In the genomic region with DNA sequence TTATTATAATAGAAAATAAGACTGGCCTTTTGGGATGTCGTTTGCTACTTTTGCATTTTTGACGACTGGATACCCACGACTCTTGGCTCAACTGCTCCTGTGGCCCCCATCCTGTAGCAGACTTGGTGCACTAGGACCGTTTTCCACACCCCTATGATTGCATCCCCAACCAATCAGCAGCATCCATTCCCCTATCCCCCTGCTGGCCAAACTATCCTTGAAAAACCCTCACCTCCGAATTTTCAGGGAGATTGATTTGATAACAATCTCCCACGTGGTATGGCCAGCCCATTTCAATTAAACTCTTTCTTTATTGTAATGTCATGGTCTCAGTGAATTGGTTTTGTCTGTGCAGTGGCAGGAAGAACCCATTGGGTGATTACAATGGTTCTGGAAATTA, we compare ENCODE assay signal across 18 cellular contexts. TPM values are rescaled to one million over a fixed set of nuclear protein-coding genes. Genes with fewer than 3 reads are reported as not detected.
A peak's percentile ranks its signal among the peaks of the same experiment; 100 is the strongest.
DNase-seq lines count a peak whose midpoint lies in the region; ATAC-seq, FAIRE-seq and TF ChIP-seq lines count a peak whose summit lies in the region.
"Had no signal": no experiment of that assay in that cellular context is flagged by ENCODE, and none has a peak within 500 bp of the region (broad histone marks: within the 10 kb centered on the region; RNA-seq: fewer than 3 reads in every experiment).

No MANE protein-coding gene starts in this region.

- H3K36me3 Mint-ChIP-seq in MCF 10A (ENCODE audit: insufficient read depth, unreplicated experiment) = no peaks in the 10 kb centered on the region
- H3K36me3 Mint-ChIP-seq in astrocyte (ENCODE audit: low read depth, unreplicated experiment) = peaks cover 3% of the 10 kb centered on the region

- peak; percentile 25 for DNase-seq in MCF 10A (ENCODE audit: unreplicated experiment)
- DNase-seq in breast epithelium (ENCODE audit: low spot score in 2 of 2) = no peak
- DNase-seq in astrocyte (ENCODE audit: low read depth) = no peak
- peak in 1 of 2 donors; percentile 2 for DNase-seq in foreskin fibroblast
- DNase-seq in left lung = no peak
- DNase-seq in activated T-cell treated with anti-CD3 and anti-CD28 coated beads, Interleukin-2, amount 50 U/mL, for 1 hour = no peak
- DNase-seq: activated CD4-positive, alpha-beta T cell treated with anti-CD3 and anti-CD28 coated beads, Interleukin-2, amount 10 ng/mL, durations not matched to agents 7 days and 5 days; activated T-cell treated with anti-CD3 and anti-CD28 coated beads, Interleukin-2, amount 50 U/mL, for 48 hours; Caco-2; foreskin melanocyte; mucosa of descending colon; Peyer's patch; posterior cingulate gyrus; T-helper 2 cell had no signal

- H3K4me1 Mint-ChIP-seq in MCF 10A (ENCODE audit: insufficient read depth, unreplicated experiment) (peaks cover 6% of the 10 kb centered on the region), astrocyte (ENCODE audit: low read depth, unreplicated experiment) (peaks cover 2% of the 10 kb centered on the region)
- H3K4me1 Mint-ChIP-seq: activated CD4-positive, alpha-beta T cell treated with anti-CD3 and anti-CD28 coated beads, Interleukin-2, amount 10 ng/mL, durations not matched to agents 7 days and 5 days had no signal

- BruUV-seq in MCF 10A (replicated peaks; lab: Mats Ljungman, UMichigan) = no TSS peak

- H3K9me3 ChIP-seq in breast epithelium (no peaks in the 10 kb centered on the region), astrocyte (ENCODE audit: insufficient read depth, low read depth, low read length) (no peaks in the 10 kb centered on the region), left lung (no peaks in the 10 kb centered on the region)
- H3K9me3 ChIP-seq: Caco-2, mucosa of descending colon, Peyer's patch, thoracic aorta had no signal

- TF ChIP-seq POLR2A in breast epithelium (IDR thresholded peaks at IDR 0.05) = no peak

- H3K27me3 ChIP-seq in breast epithelium (no peaks in the 10 kb centered on the region), astrocyte (ENCODE audit: insufficient read depth, low read length) (no peaks in the 10 kb centered on the region), left lung (no peaks in the 10 kb centered on the region)
- H3K27me3 ChIP-seq: Peyer's patch had no signal

- ATAC-seq in left lung (no peak), GM21723 (IDR thresholded peaks at IDR 0.05; ENCODE audit: unreplicated experiment) (no peak), GM19463 (IDR thresholded peaks at IDR 0.05; ENCODE audit: unreplicated experiment) (no peak)
- ATAC-seq: mucosa of descending colon had no signal

- H3K36me3 ChIP-seq in breast epithelium (no peaks in the 10 kb centered on the region), astrocyte (ENCODE audit: insufficient read depth, low read length) (no peaks in the 10 kb centered on the region), left lung (no peaks in the 10 kb centered on the region)
- H3K36me3 ChIP-seq: Peyer's patch, thoracic aorta had no signal

- no peak overlapping the region for H3K9ac ChIP-seq in astrocyte (ENCODE audit: low read length)

- CTCF ChIA-PET in MCF 10A (lab: Yijun Ruan, JAX) = interaction anchor here (0.5 to 4.0 kb wide), 9 partner anchors 9 to 519 kb away, joined by 3 to 52 read pairs (median 6); no protein-coding TSS in a partner anchor

- no peaks in the 10 kb centered on the region for H4K20me1 ChIP-seq in astrocyte (ENCODE audit: insufficient read depth, low read length)

- H2AFZ ChIP-seq in astrocyte (ENCODE audit: low read depth, low read length) = no peak overlapping the region

- H3K9me3 Mint-ChIP-seq in MCF 10A (ENCODE audit: unreplicated experiment) (no peaks in the 10 kb centered on the region), astrocyte (ENCODE audit: unreplicated experiment) (no peaks in the 10 kb centered on the region)
- H3K9me3 Mint-ChIP-seq: activated CD4-positive, alpha-beta T cell treated with anti-CD3 and anti-CD28 coated beads, Interleukin-2, amount 10 ng/mL, durations not matched to agents 7 days and 5 days had no signal

- POLR2A ChIA-PET in MCF 10A (lab: Yijun Ruan, JAX) = interaction anchor here (0.7 to 1.0 kb wide), 2 partner anchors 10 to 254 kb away, joined by 3 read pairs; no protein-coding TSS in a partner anchor

- H3K27ac ChIP-seq in breast epithelium (no peak overlapping the region), astrocyte (ENCODE audit: low read depth, low read length) (no peak overlapping the region), left lung (no peak overlapping the region)
- H3K27ac ChIP-seq: Peyer's patch, thoracic aorta had no signal

- H3K4me3 ChIP-seq in breast epithelium = no peak overlapping the region
- H3K4me3 ChIP-seq in astrocyte (ENCODE audit: insufficient read depth, low read depth, low read length) = no peak overlapping the region
- H3K4me3 ChIP-seq in foreskin fibroblast (ENCODE audit: low read depth in 1 of 2, low read length in 2 of 2) = no peak overlapping the region
- H3K4me3 ChIP-seq in left lung = no peak overlapping the region
- H3K4me3 ChIP-seq: mucosa of descending colon, Peyer's patch, thoracic aorta had no signal

- H3K4me1 ChIP-seq in breast epithelium (no peaks in the 10 kb centered on the region), astrocyte (ENCODE audit: insufficient read depth, low read length) (no peaks in the 10 kb centered on the region), left lung (peaks cover 0 to 3% of the 10 kb centered on the region in 2 donors)
- H3K4me1 ChIP-seq: Peyer's patch had no signal

- no peak overlapping the region for H3K4me3 Mint-ChIP-seq in MCF 10A (ENCODE audit: unreplicated experiment)
- H3K4me3 Mint-ChIP-seq in astrocyte (ENCODE audit: unreplicated experiment) = no peak overlapping the region
- H3K4me3 Mint-ChIP-seq: activated CD4-positive, alpha-beta T cell treated with anti-CD3 and anti-CD28 coated beads, Interleukin-2, amount 10 ng/mL, durations not matched to agents 7 days and 5 days had no signal

- no peaks in the 10 kb centered on the region for H3K79me2 ChIP-seq in astrocyte (ENCODE audit: insufficient read depth, low read length)

- H3K27me3 Mint-ChIP-seq in MCF 10A (ENCODE audit: insufficient read depth, unreplicated experiment) (no peaks in the 10 kb centered on the region), astrocyte (ENCODE audit: low read depth, unreplicated experiment) (no peaks in the 10 kb centered on the region)

- H3K4me2 ChIP-seq in astrocyte (ENCODE audit: low read length) = no peak overlapping the region

- H3K27ac Mint-ChIP-seq in MCF 10A (ENCODE audit: low read depth, unreplicated experiment) = no peak overlapping the region
- no peak overlapping the region for H3K27ac Mint-ChIP-seq in astrocyte (ENCODE audit: unreplicated experiment)
- H3K27ac Mint-ChIP-seq: activated CD4-positive, alpha-beta T cell treated with anti-CD3 and anti-CD28 coated beads, Interleukin-2, amount 10 ng/mL, durations not matched to agents 7 days and 5 days had no signal

- intact Hi-C loops in MCF 10A (cut with micrococcal nuclease) = loop anchor here (2.0 kb wide), 1 partner anchor 129 kb away; no protein-coding TSS in a partner anchor
- intact Hi-C loops in breast epithelium (cut with DNase I; ENCODE audit: low total_unique reads) = loop anchor here (10.0 kb wide), 1 partner anchor 171 kb away; no protein-coding TSS in a partner anchor
- intact Hi-C loops in left lung (cut with DNase I) = loop anchor here in 1 of 2 donors (10.0 kb wide), 1 partner anchor 261 kb away; no protein-coding TSS in a partner anchor

- no peak for TF ChIP-seq CTCF in MCF 10A (IDR thresholded peaks at IDR 0.05; ENCODE audit: unreplicated experiment)
- TF ChIP-seq CTCF in breast epithelium (IDR thresholded peaks at IDR 0.05) = no peak
- peak; percentile 9 for TF ChIP-seq CTCF in astrocyte (IDR thresholded peaks at IDR 0.05; ENCODE audit: insufficient read depth, low read depth, low read length)
- TF ChIP-seq CTCF in foreskin fibroblast (IDR thresholded peaks at IDR 0.05; ENCODE audit: low read depth, low read length) = peak; percentile 7
- no peak for TF ChIP-seq CTCF in left lung (IDR thresholded peaks at IDR 0.05)

- FAIRE-seq in astrocyte (lab: Jason Lieb, UNC) = no peak
- FAIRE-seq: islet of Langerhans had no signal

RNA-seq across cellular contexts. Expression of a gene that starts 37.9 kb away (rescaled TPM):
- not detected in 2 replicates for total RNA-seq in MCF 10A (2022)
- total RNA-seq in breast epithelium = not detected
- not detected in 2 replicates for total RNA-seq in astrocyte
- not detected for total RNA-seq in left lung
- total RNA-seq: activated CD4-positive, alpha-beta T cell treated with anti-CD3 and anti-CD28 coated beads, Interleukin-2, amount 10 ng/mL, durations not matched to agents 7 days and 5 days; thoracic aorta had no signal

RNA-seq across cellular contexts. Expression of a gene that starts 55.8 kb away (rescaled TPM):
- 106 and 134 TPM in 2 replicates for total RNA-seq in MCF 10A (2022)
- 100 to 1,000 TPM in 1 of 3 donors, 10 to 100 TPM in 2; 14.1 to 125 (median 61.3) TPM for total RNA-seq in breast epithelium
- total RNA-seq in astrocyte = 154 and 168 TPM in 2 replicates
- 10 to 100 TPM; 39.4 to 66.0 TPM for total RNA-seq in left lung

Comparison
In these comparisons a context has a peak if more than half of its experiments do, and no peak if none do; other contexts are left out.
1. CTCF ChIP-seq: peak in astrocyte (single experiment) and foreskin fibroblast (single experiment); none in MCF 10A (single experiment), breast epithelium (0 of 3) and left lung (0 of 2).